8 cellular contexts compared by ENCODE assay signal in genomic region chr10:22003111-22003963, GRCh38. TPM values are rescaled to one million over a fixed set of nuclear protein-coding genes. Genes with fewer than 3 reads are reported as not detected.
DNase-seq lines count a peak whose midpoint lies in the region; ATAC-seq and TF ChIP-seq lines count a peak whose summit lies in the region.

Gene DNAJC1 (minus strand): TSS chr10:22003730. CDS start chr10:22003434, 296 bp downstream.

- H3K9me2 ChIP-seq in PC-3 (replicated peaks; ENCODE audit: low read length) = no peaks in the 10 kb centered on the region

- peak within 1 kb of the TSS; percentile 93 for H3K4me2 ChIP-seq in PC-3 (ENCODE audit: low read length)

- peak within 1 kb of the TSS; percentile 68 for H3K4me3 ChIP-seq in Jurkat, Clone E6-1 (ENCODE audit: low read length)
- H3K4me3 ChIP-seq in PC-3 (ENCODE audit: low read length) = peak within 1 kb of the TSS; percentile 81

- H2AFZ ChIP-seq in PC-3 (ENCODE audit: low read length) = peak within 1 kb of the TSS; percentile 89

- H3K27me3 ChIP-seq in PC-3 (ENCODE audit: low read length) = no peaks in the 10 kb centered on the region

- ATAC-seq in GM21619 (IDR thresholded peaks at IDR 0.05; ENCODE audit: unreplicated experiment) (peak; percentile 92), PC-3 (peak; percentile 97)

- H4K20me1 ChIP-seq in PC-3 (ENCODE audit: low read length) = peaks cover 32% of the 10 kb centered on the region

- intact Hi-C loops in PC-3 (cut with micrococcal nuclease) = loop anchor here (2.0 to 5.0 kb wide), 4 partner anchors 64 to 314 kb away; partner anchors contain the start of gene COMMD3

- POLR2A ChIA-PET in PC-3 (lab: Charles Lee; ENCODE audit: unreplicated experiment) = interaction anchor here (0.6 to 1.0 kb wide), 2 partner anchors 226 to 369 kb away, joined by 3 read pairs; no protein-coding TSS in a partner anchor

- CTCF ChIA-PET in PC-3 (lab: Charles Lee) = interaction anchor here (0.5 kb wide), 1 partner anchor 816 kb away, joined by 3 read pairs; no protein-coding TSS in a partner anchor

- peaks cover 50% of the 10 kb centered on the region for H3K79me2 ChIP-seq in PC-3 (ENCODE audit: low read length)

- H3K9me3 ChIP-seq in PC-3 (ENCODE audit: low read length) = no peaks in the 10 kb centered on the region

- peaks cover 24% of the 10 kb centered on the region for H3K4me1 ChIP-seq in PC-3 (ENCODE audit: insufficient read depth, low read length)

- DNase-seq in DMS153 treated with DMSO at 0.1 percent for 48 hours (lab: John Stamatoyannopoulos, UW; ENCODE audit: unreplicated experiment) = peak; percentile 64
- DNase-seq in Jurkat, Clone E6-1 (ENCODE audit: low read depth, low spot score) = peak; percentile 91
- DNase-seq in PC-3 = peak; percentile 95
- DNase-seq in activated T-cell treated with anti-CD3 and anti-CD28 coated beads for 48 hours (ENCODE audit: low read depth) = peak; percentile 98
- DNase-seq in epithelial cell of prostate (ENCODE audit: low read depth, low spot score) = peak; percentile 65
- peak; percentile 98 for DNase-seq in mucosa of gallbladder (ENCODE audit: low spot score)
- peak; percentile 96 to 100 for DNase-seq in stimulated activated CD8-positive, alpha-beta memory T cell treated with anti-CD3 and anti-CD28 coated beads, Interleukin-4, amount 100 ng/mL, for 4 hours (ENCODE audit: low read depth in 2 of 2, low spot score in 1 of 2)

- TF ChIP-seq CTCF in PC-3 (conservative IDR thresholded peaks at IDR 0.05; ENCODE audit: low read depth, low read length) = no peak

- H3F3A ChIP-seq in PC-3 (ENCODE audit: low read length, unreplicated experiment) = no peaks in the 10 kb centered on the region

- H3K27ac ChIP-seq in PC-3 (ENCODE audit: low read length) (peak within 1 kb of the TSS; percentile 69), epithelial cell of prostate (peak within 1 kb of the TSS; percentile 85)

- H3K36me3 ChIP-seq in PC-3 (ENCODE audit: low read depth, low read length) = no peaks in the 10 kb centered on the region; the same call in 1 of the 2 replicates

- BruUV-seq in PC-3 (replicated peaks; lab: Mats Ljungman, UMichigan) = no TSS peak

- peak within 1 kb of the TSS; percentile 91 for H3K9ac ChIP-seq in PC-3 (ENCODE audit: low read length)

RNA-seq across cellular contexts. Expression of gene DNAJC1, which starts in this region (rescaled TPM):
- polyA plus RNA-seq in Jurkat, Clone E6-1 (2012; ENCODE audit: insufficient read depth, insufficient read length) = 15.0 TPM
- total RNA-seq in PC-3 (2014; rRNA removed) (46.4 and 53.4 TPM in 2 replicates), mucosa of gallbladder (40.4 TPM)

Comparison
In these comparisons a context has a peak if more than half of its experiments do, and no peak if none do; other contexts are left out.
1. Peak in every context shown above with its lines: DNase-seq, ATAC-seq, H3K4me3 ChIP-seq and H3K27ac ChIP-seq.